ENCODE assay signal across 17 cellular contexts in genomic region chr18:27667064-27667463, GRCh38.
DNase-seq lines count a peak whose midpoint lies in the region; ATAC-seq, FAIRE-seq and TF ChIP-seq lines count a peak whose summit lies in the region.
"Had no signal": no experiment of that assay in that cellular context is flagged by ENCODE, and none has a peak within 500 bp of the region (broad histone marks: within the 10 kb centered on the region; RNA-seq: fewer than 3 reads in every experiment).

No MANE protein-coding gene starts in this region.

- peaks cover 15% of the 10 kb centered on the region for H3K4me1 Mint-ChIP-seq in astrocyte (ENCODE audit: low read depth, unreplicated experiment)

- CTCF ChIA-PET in A549 (lab: Yijun Ruan, JAX) (no interaction called here), HepG2 (lab: Yijun Ruan, JAX; ENCODE audit: low intra/inter-chr PET ratio, low total read pairs) (no interaction called here)

- H3K27ac ChIP-seq in A549 (no peak overlapping the region), astrocyte (ENCODE audit: low read depth, low read length) (no peak overlapping the region), HepG2 (ENCODE audit: extremely low read length, insufficient read depth, low read length) (no peak overlapping the region), small intestine (ENCODE audit: low read depth in 1 of 2, low read length in 1 of 2) (no peak overlapping the region), right cardiac atrium (ENCODE audit: low read length) (no peak overlapping the region)
- H3K27ac ChIP-seq: C4-2B had no signal

- WGBS in A549 (ENCODE audit: missing lambda C conversion rate) = 10% methylated on average over 6 of the region's 6 CpGs
- WGBS in HepG2 (ENCODE audit: low lambda C conversion rate) = 5% methylated on average over 6 of the region's 6 CpGs
- WGBS in small intestine, 3 donors = 9 to 62% (median 27%) methylated on average over 6 of the region's 6 CpGs
- 43% methylated on average over 6 of the region's 6 CpGs for WGBS in right cardiac atrium

- H3K9me3 ChIP-seq in A549 = no peaks in the 10 kb centered on the region
- H3K9me3 ChIP-seq in astrocyte (ENCODE audit: insufficient read depth, low read depth, low read length) = no peaks in the 10 kb centered on the region
- no peaks in the 10 kb centered on the region for H3K9me3 ChIP-seq in HepG2 (ENCODE audit: low read length)
- no peaks in the 10 kb centered on the region for H3K9me3 ChIP-seq in small intestine (ENCODE audit: control insufficient read depth, low read depth)
- H3K9me3 ChIP-seq in right cardiac atrium (ENCODE audit: control insufficient read depth, low read length) = no peaks in the 10 kb centered on the region
- H3K9me3 ChIP-seq: Caco-2, HAP-1 had no signal

- no peaks in the 10 kb centered on the region for H3K4me1 ChIP-seq in A549
- H3K4me1 ChIP-seq in astrocyte (ENCODE audit: insufficient read depth, low read length) = peaks cover 4% of the 10 kb centered on the region
- no peaks in the 10 kb centered on the region for H3K4me1 ChIP-seq in HepG2 (ENCODE audit: insufficient read depth, low read length)
- no peaks in the 10 kb centered on the region for H3K4me1 ChIP-seq in small intestine (ENCODE audit: control insufficient read depth in 2 of 2, insufficient read depth in 1 of 2, low read depth in 1 of 2, low read length in 1 of 2)
- H3K4me1 ChIP-seq in right cardiac atrium (ENCODE audit: control insufficient read depth, insufficient read depth, low read length) = no peaks in the 10 kb centered on the region
- H3K4me1 ChIP-seq: Caco-2 had no signal

- TF ChIP-seq POLR2A in A549 (IDR thresholded peaks at IDR 0.05; ENCODE audit: low read length) (no peak), HepG2 (IDR thresholded peaks at IDR 0.05; ENCODE audit: insufficient read depth in 1 of 2, low read depth in 2 of 2, low read length in 2 of 2) (no peak)

- BruUV-seq in HepG2 (replicated peaks; lab: Mats Ljungman, UMichigan) = no TSS peak

- H3K27me3 ChIP-seq in astrocyte (ENCODE audit: insufficient read depth, low read length) (no peaks in the 10 kb centered on the region), HepG2 (ENCODE audit: control insufficient read depth in 1 of 2, insufficient read depth in 2 of 2, low read length in 2 of 2) (no peaks in the 10 kb centered on the region; a peak in 1 of 5 replicates), small intestine (ENCODE audit: control insufficient read depth in 2 of 2, insufficient read depth in 2 of 2, low read length in 2 of 2) (no peaks in the 10 kb centered on the region), right cardiac atrium (ENCODE audit: control insufficient read depth, insufficient read depth) (no peaks in the 10 kb centered on the region)

- H3K36me3 ChIP-seq in astrocyte (ENCODE audit: insufficient read depth, low read length) (no peaks in the 10 kb centered on the region), HepG2 (replicated peaks in 1 of 2; ENCODE audit: control insufficient read depth in 1 of 2, insufficient read depth in 2 of 2, low read length in 2 of 2) (no peaks in the 10 kb centered on the region), small intestine (ENCODE audit: control insufficient read depth in 2 of 2, insufficient read depth in 2 of 2, low read length in 2 of 2) (no peaks in the 10 kb centered on the region)
- H3K36me3 ChIP-seq: HAP-1 had no signal

- H3K36me3 Mint-ChIP-seq in astrocyte (ENCODE audit: low read depth, unreplicated experiment) = no peaks in the 10 kb centered on the region

- H3K27me3 Mint-ChIP-seq in astrocyte (ENCODE audit: low read depth, unreplicated experiment) = peaks cover 2% of the 10 kb centered on the region
- H3K27me3 Mint-ChIP-seq: CD4-positive, alpha-beta T cell had no signal

- in situ Hi-C loops in HepG2 (cut with HindIII; ENCODE audit: extremely low pct_ligation_motif_present, low pct_unique_long_range_greater_than_20kb) = no loop called here

- H3K9me3 Mint-ChIP-seq in astrocyte (ENCODE audit: unreplicated experiment) = no peaks in the 10 kb centered on the region

- peak overlapping the region; percentile 41 for H3K27ac Mint-ChIP-seq in astrocyte (ENCODE audit: unreplicated experiment)
- H3K27ac Mint-ChIP-seq: CD4-positive, alpha-beta T cell had no signal

- H3K4me3 ChIP-seq in A549 = no peak overlapping the region
- H3K4me3 ChIP-seq in astrocyte (ENCODE audit: insufficient read depth, low read depth, low read length) = no peak overlapping the region
- no peak overlapping the region for H3K4me3 ChIP-seq in HepG2 (replicated peaks in 1 of 3; ENCODE audit: insufficient read depth in 1 of 3, low read depth in 2 of 3, low read length in 3 of 3)
- H3K4me3 ChIP-seq in small intestine (ENCODE audit: low read depth in 1 of 2, low read length in 2 of 2) = no peak overlapping the region
- H3K4me3 ChIP-seq in right cardiac atrium (ENCODE audit: low read length) = no peak overlapping the region
- H3K4me3 ChIP-seq: HAP-1 had no signal

- H3K79me2 ChIP-seq in astrocyte (ENCODE audit: insufficient read depth, low read length) (no peaks in the 10 kb centered on the region), HepG2 (ENCODE audit: insufficient read depth, low read length) (no peaks in the 10 kb centered on the region)

- TF ChIP-seq CTCF in A549 (IDR thresholded peaks at IDR 0.05) (no peak), astrocyte (IDR thresholded peaks at IDR 0.05; ENCODE audit: insufficient read depth, low read depth, low read length) (no peak), HepG2 (CRISPR knock-in tag; IDR thresholded peaks at IDR 0.05) (no peak)

- H4K20me1 ChIP-seq in astrocyte (ENCODE audit: insufficient read depth, low read length) (no peaks in the 10 kb centered on the region), HepG2 (ENCODE audit: insufficient read depth, low read length) (no peaks in the 10 kb centered on the region)

- no peak for TF ChIP-seq EP300 in A549 (IDR thresholded peaks at IDR 0.05)
- no peak for TF ChIP-seq EP300 in HepG2 (IDR thresholded peaks at IDR 0.05; ENCODE audit: low read depth in 2 of 2, low read length in 2 of 2)
- no peak for TF ChIP-seq EP300 in HepG2 (CRISPR knock-in tag; IDR thresholded peaks at IDR 0.05; ENCODE audit: borderline replicate concordance)

- no peak overlapping the region for H3K4me3 Mint-ChIP-seq in astrocyte (ENCODE audit: unreplicated experiment)
- H3K4me3 Mint-ChIP-seq: CD4-positive, alpha-beta T cell had no signal

- FAIRE-seq in A549 (lab: Jason Lieb, UNC) (no peak), astrocyte (lab: Jason Lieb, UNC) (no peak), HepG2 (lab: Jason Lieb, UNC) (no peak), small intestine (lab: Jason Lieb, UNC) (no peak)
- FAIRE-seq: G401.6, GM12891, GM19239 had no signal

- H3K9ac ChIP-seq in astrocyte (ENCODE audit: low read length) (no peak overlapping the region), HepG2 (ENCODE audit: insufficient read depth, low read depth, low read length) (no peak overlapping the region)

- no peak for DNase-seq in A549 (ENCODE audit: low read depth in 1 of 2, low spot score in 1 of 2)
- no peak for DNase-seq in astrocyte (ENCODE audit: low read depth)
- no peak for DNase-seq in HepG2 (ENCODE audit: low spot score)
- DNase-seq in small intestine = peak; percentile 1
- no peak for DNase-seq in right cardiac atrium
- DNase-seq in AG08396 (ENCODE audit: low spot score) = no peak
- no peak for DNase-seq in NCI-H1417 (lab: John Stamatoyannopoulos, UW)
- DNase-seq: 8988T; ACHN; AML-193; Caco-2; CD4-positive, alpha-beta T cell had no signal

- TF ChIP-seq RAD21 in A549 (conservative IDR thresholded peaks at IDR 0.05 in 1 of 2, IDR thresholded peaks at IDR 0.05 in 1 of 2) = no peak
- TF ChIP-seq RAD21 in HepG2 (CRISPR knock-in tag; IDR thresholded peaks at IDR 0.05) = no peak

- no peak overlapping the region for H2AFZ ChIP-seq in astrocyte (ENCODE audit: low read depth, low read length)
- no peak overlapping the region for H2AFZ ChIP-seq in HepG2 (ENCODE audit: low read length)

- POLR2A ChIA-PET in A549 (lab: Yijun Ruan, JAX) (no interaction called here), HepG2 (lab: Yijun Ruan, JAX) (no interaction called here)

- ATAC-seq in A549 = no peak
- no peak for ATAC-seq in HepG2
- ATAC-seq in right cardiac atrium = no peak

- intact Hi-C loops in HepG2 (cut with micrococcal nuclease; ENCODE audit: unreplicated experiment) (no loop called here), right cardiac atrium (cut with DNase I) (no loop called here)

- H3K4me2 ChIP-seq in A549 = no peak overlapping the region
- H3K4me2 ChIP-seq in astrocyte (ENCODE audit: low read length) = no peak overlapping the region
- H3K4me2 ChIP-seq in HepG2 (ENCODE audit: low read depth, low read length) = no peak overlapping the region

TF ChIP-seq in A549, 52 proteins besides CTCF, POLR2A, EP300 and RAD21:
- no peak for TF ChIP-seq NFE2L2 (conservative IDR thresholded peaks at IDR 0.05; ENCODE audit: low read length)
- TF ChIP-seq MAFK (IDR thresholded peaks at IDR 0.05; ENCODE audit: partially characterized antibody) = peak; percentile 80

TF ChIP-seq in HepG2, 621 proteins besides CTCF, POLR2A, EP300 and RAD21:
- TF ChIP-seq PPARG (CRISPR knock-in tag; conservative IDR thresholded peaks at IDR 0.05) (no peak), MAFK (conservative IDR thresholded peaks at IDR 0.05 in 1 of 2, IDR thresholded peaks at IDR 0.05 in 1 of 2; ENCODE audit: low read length in 2 of 2) (peak; percentile 91 to 95), MAFF (IDR thresholded peaks at IDR 0.05; ENCODE audit: low read depth, low read length) (peak; percentile 93)

Comparison
In these comparisons a context has a peak if more than half of its experiments do, and no peak if none do; other contexts are left out.
1. Of the 38 proteins assayed by ChIP-seq in both HepG2 and A549: peak only in HepG2: none; only in A549: none; in both: MAFK; in neither: 37.